ENCODE assay signal across 10 cellular contexts in genomic region chr1:40267767-40268187, GRCh38. TPM values are rescaled to one million over a fixed set of nuclear protein-coding genes. Genes with fewer than 3 reads are reported as not detected.
DNase-seq lines count a peak whose midpoint lies in the region; ATAC-seq and TF ChIP-seq lines count a peak whose summit lies in the region.
"Had no signal": no experiment of that assay in that cellular context is flagged by ENCODE, and none has a peak within 500 bp of the region (broad histone marks: within the 10 kb centered on the region; RNA-seq: fewer than 3 reads in every experiment).

No MANE protein-coding gene starts in this region.

- peak overlapping the region in 1 of 4 donors; percentile 4 for H3K4me3 ChIP-seq in sigmoid colon

- H3K9me3 ChIP-seq in sigmoid colon, result no peaks in the 10 kb centered on the region

- intact Hi-C loops in sigmoid colon (cut with DNase I), result no loop called here

- no peak for TF ChIP-seq CTCF in sigmoid colon (IDR thresholded peaks at IDR 0.05)

- TF ChIP-seq EP300 in sigmoid colon (IDR thresholded peaks at IDR 0.05), result peak in 3 of 4 donors; percentile 36 to 60 (median 48)

- 57 to 76% methylated on average over 2 of the region's 2 CpGs for WGBS in sigmoid colon, 2 donors

- ATAC-seq in HG02884 (IDR thresholded peaks at IDR 0.05; ENCODE audit: unreplicated experiment) (no peak), HG03521 (IDR thresholded peaks at IDR 0.05; ENCODE audit: unreplicated experiment) (no peak)

- H3K27ac ChIP-seq in sigmoid colon, result peak overlapping the region; percentile 50 to 83 (median 69)

- no peaks in the 10 kb centered on the region for H3K27me3 ChIP-seq in sigmoid colon

- peaks cover 0 to 74% (median 25%) of the 10 kb centered on the region in 4 donors for H3K36me3 ChIP-seq in sigmoid colon

- DNase-seq in GM04504 (ENCODE audit: low read depth) (peak; percentile 78), amniotic stem cell (lab: John Stamatoyannopoulos, UW) (peak; percentile 84), glomerular visceral epithelial cell (ENCODE audit: extremely low spot score) (peak; percentile 91), sigmoid colon (no peak), COR-L47 (lab: John Stamatoyannopoulos, UW) (no peak), NCI-H2227 treated with DMSO at 0.1 percent for 48 hours (lab: John Stamatoyannopoulos, UW) (no peak)
- DNase-seq: NCI-H1092, SHP77 had no signal

- H3K4me1 ChIP-seq in sigmoid colon, result peaks cover 0 to 44% (median 36%) of the 10 kb centered on the region in 4 donors

- no peak for TF ChIP-seq POLR2A in sigmoid colon (IDR thresholded peaks at IDR 0.05)

RNA-seq across cellular contexts. Expression of gene ZMPSTE24, which starts 9.7 kb away (rescaled TPM):
- total RNA-seq in sigmoid colon, result 10 to 100 TPM; 31.0 to 40.7 (median 40.5) TPM
- polyA plus RNA-seq in sigmoid colon, result 10 to 100 TPM; 10.8 to 28.0 (median 11.8) TPM

RNA-seq across cellular contexts. Expression of gene TMCO2, which starts 20.0 kb away (rescaled TPM):
- not detected for total RNA-seq in sigmoid colon
- polyA plus RNA-seq in sigmoid colon, result not detected

RNA-seq across cellular contexts. Expression of gene COL9A2, which starts 49.3 kb away (rescaled TPM):
- 1 to 10 TPM in 3 of 4 donors, under 1 TPM in 1; 0.99 to 3.6 (median 1.3) TPM for total RNA-seq in sigmoid colon
- 10 to 100 TPM in 1 of 3 donors, 1 to 10 TPM in 2; 1.2 to 19.6 (median 2.4) TPM for polyA plus RNA-seq in sigmoid colon

Comparison
In these comparisons a context has a peak if more than half of its experiments do, and no peak if none do; other contexts are left out.
1. DNase-seq: peak in GM04504 (single experiment), amniotic stem cell (single experiment) and glomerular visceral epithelial cell (single experiment); none in sigmoid colon (single experiment), COR-L47 (single experiment) and NCI-H2227 treated with DMSO at 0.1 percent for 48 hours (single experiment).